In genomic region chr22:42180349-42180842, GRCh38 we compare ENCODE assay signal across 9 cellular contexts. TPM values are rescaled to one million over a fixed set of nuclear protein-coding genes. Genes with fewer than 3 reads are reported as not detected.
DNase-seq lines count a peak whose midpoint lies in the region; ATAC-seq and TF ChIP-seq lines count a peak whose summit lies in the region.
"Had no signal": no experiment of that assay in that cellular context is flagged by ENCODE, and none has a peak within 500 bp of the region (broad histone marks: within the 10 kb centered on the region; RNA-seq: fewer than 3 reads in every experiment).

No MANE protein-coding gene starts in this region.

- peak; percentile 16 for DNase-seq in Caki2 (ENCODE audit: low read depth)
- DNase-seq in T-helper 17 cell: peak; percentile 36 to 60 (median 37)
- DNase-seq in central memory CD8-positive, alpha-beta T cell (ENCODE audit: low spot score in 2 of 2): peak in 1 of 2 donors; percentile 35
- DNase-seq in nephron progenitor cell: no peak
- DNase-seq in DMS153 (lab: John Stamatoyannopoulos, UW): no peak
- no peak for DNase-seq in SIG-M5 (lab: John Stamatoyannopoulos, UW)
- no peak for DNase-seq in NCI-H1048 (lab: John Stamatoyannopoulos, UW)
- DNase-seq: NCI-H2081 had no signal

- no peak for TF ChIP-seq CTCF in nephron progenitor cell (IDR thresholded peaks at IDR 0.05)

- H3K27ac Mint-ChIP-seq in T-helper 17 cell (peak overlapping the region; percentile 97), nephron progenitor cell (peak overlapping the region; percentile 66)
- peak overlapping the region; percentile 61 for H3K27ac Mint-ChIP-seq in central memory CD8-positive, alpha-beta T cell (ENCODE audit: low read depth)

- peaks cover 3% of the 10 kb centered on the region for H3K36me3 Mint-ChIP-seq in T-helper 17 cell (ENCODE audit: low read depth)
- H3K36me3 Mint-ChIP-seq in central memory CD8-positive, alpha-beta T cell (ENCODE audit: insufficient read depth): peaks cover 14% of the 10 kb centered on the region
- H3K36me3 Mint-ChIP-seq in nephron progenitor cell (ENCODE audit: low read depth): peaks cover 29% of the 10 kb centered on the region

- ATAC-seq in T-helper 17 cell (peak; percentile 91), HG02763 (IDR thresholded peaks at IDR 0.05; ENCODE audit: unreplicated experiment) (no peak)
- ATAC-seq in central memory CD8-positive, alpha-beta T cell (replicated peaks; ENCODE audit: extremely low read depth, poor library complexity, severe bottlenecking): peak; percentile 98

- peak overlapping the region; percentile 73 for H3K4me3 Mint-ChIP-seq in T-helper 17 cell
- H3K4me3 Mint-ChIP-seq in central memory CD8-positive, alpha-beta T cell: no peak overlapping the region
- no peak overlapping the region for H3K4me3 Mint-ChIP-seq in nephron progenitor cell

- no peaks in the 10 kb centered on the region for H3K9me3 Mint-ChIP-seq in central memory CD8-positive, alpha-beta T cell
- H3K9me3 Mint-ChIP-seq in nephron progenitor cell: no peaks in the 10 kb centered on the region

- no peaks in the 10 kb centered on the region for H3K27me3 Mint-ChIP-seq in T-helper 17 cell
- H3K27me3 Mint-ChIP-seq in central memory CD8-positive, alpha-beta T cell: no peaks in the 10 kb centered on the region
- H3K27me3 Mint-ChIP-seq in nephron progenitor cell (ENCODE audit: low read depth, poor library complexity): peaks cover 2% of the 10 kb centered on the region

- in situ Hi-C loops in Caki2 (cut with HindIII; ENCODE audit: low pct_unique_long_range_greater_than_20kb, low sequenced_read_pairs): loop anchor here (25.0 kb wide), 1 partner anchor 93 kb away; the partner anchor contains the start of genes NDUFA6 and SMDT1

- H3K4me1 Mint-ChIP-seq in T-helper 17 cell (peaks cover 59% of the 10 kb centered on the region), nephron progenitor cell (peaks cover 14% of the 10 kb centered on the region)
- H3K4me1 Mint-ChIP-seq in central memory CD8-positive, alpha-beta T cell: peaks cover 77% of the 10 kb centered on the region

- no peaks in the 10 kb centered on the region for H3K9me3 ChIP-seq in T-helper 17 cell (ENCODE audit: control insufficient read depth, low read length, poor library complexity, severe bottlenecking)

RNA-seq across cellular contexts. Expression of gene CYP2D6, which starts 49.8 kb away (rescaled TPM):
- total RNA-seq in Caki2 (2014; rRNA removed; shearing (Covaris generic); ENCODE audit: low replicate concordance): not detected in 2 replicates
- 1 to 10 TPM; 5.9 to 9.6 TPM for total RNA-seq in T-helper 17 cell

Comparison
In these comparisons a context has a peak if more than half of its experiments do, and no peak if none do; other contexts are left out.
1. DNase-seq: peak in Caki2 (single experiment) and T-helper 17 cell (3 of 3); none in nephron progenitor cell (single experiment), DMS153 (single experiment), SIG-M5 (single experiment) and NCI-H1048 (single experiment).
2. Peak in every context shown above with its lines, with median percentiles within 50 percentile points of each other: H3K27ac Mint-ChIP-seq.